Comparison of ENCODE assay signal across 8 cellular contexts in the genomic region with DNA sequence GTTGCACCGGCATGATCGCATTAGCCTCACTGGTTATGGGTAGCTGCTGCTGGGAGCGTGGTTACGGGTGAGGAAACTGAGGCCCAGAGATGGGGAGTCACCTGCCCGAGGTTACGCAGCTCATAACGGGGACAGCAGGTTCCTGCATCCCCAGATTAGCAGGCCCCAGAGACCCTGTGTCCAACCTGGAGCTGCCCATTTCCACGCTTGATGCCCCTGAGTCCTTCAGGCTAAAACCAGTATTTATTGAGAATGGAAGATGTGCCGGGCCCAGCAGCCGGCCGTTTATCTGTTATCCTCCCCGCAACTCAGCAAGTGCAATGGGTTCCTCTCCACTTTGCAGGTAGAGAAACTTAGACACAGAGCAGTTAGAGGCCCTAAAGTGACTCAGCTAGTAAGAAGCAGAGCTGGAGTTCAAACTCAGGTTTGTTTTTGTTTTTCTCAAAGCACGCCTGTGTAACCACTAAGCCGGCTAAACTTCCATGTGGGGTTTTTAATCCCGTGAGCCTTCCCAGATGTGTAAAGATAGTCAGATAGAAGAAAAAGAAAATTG. TPM values are rescaled to one million over a fixed set of nuclear protein-coding genes. Genes with fewer than 3 reads are reported as not detected.
DNase-seq lines count a peak whose midpoint lies in the region; ATAC-seq, FAIRE-seq and TF ChIP-seq lines count a peak whose summit lies in the region.

No MANE protein-coding gene starts in this region.

- H3K27ac ChIP-seq in ACC112 (ENCODE audit: low read depth, low read length) = peak overlapping the region; percentile 88; the same call in 1 of the 2 replicates
- peak overlapping the region; percentile 99 for H3K27ac ChIP-seq in SJCRH30
- H3K27ac ChIP-seq in effector memory CD4-positive, alpha-beta T cell (ENCODE audit: insufficient read depth, low read length, poor library complexity, severe bottlenecking) = peak overlapping the region; percentile 97
- peak overlapping the region; percentile 95 for H3K27ac ChIP-seq in muscle layer of colon (ENCODE audit: low read depth, low read length)

- no peak for DNase-seq in GM12864 (ENCODE audit: low read depth)
- peak; percentile 32 to 55 for DNase-seq in SJCRH30
- no peak for DNase-seq in effector memory CD4-positive, alpha-beta T cell
- no peak for DNase-seq in frontal cortex (ENCODE audit: low spot score in 2 of 2)
- DNase-seq in DMS79 (lab: John Stamatoyannopoulos, UW) = no peak

- FAIRE-seq in frontal cortex (lab: Jason Lieb, UNC) = no peak

- TF ChIP-seq CTCF in GM12864 (IDR thresholded peaks at IDR 0.05; ENCODE audit: low read depth, low read length, missing control alignments) = no peak

- H3K9me3 ChIP-seq in SJCRH30 (replicated peaks) (0 out of 2 replicates have a peak, but pooled peaks cover 3% of the 10 kb centered on the region), muscle layer of colon (ENCODE audit: low read length) (no peaks in the 10 kb centered on the region)
- no peaks in the 10 kb centered on the region for H3K9me3 ChIP-seq in effector memory CD4-positive, alpha-beta T cell (ENCODE audit: control insufficient read depth, low read length)

- H3K4me1 ChIP-seq in ACC112 (ENCODE audit: control insufficient read depth, insufficient read depth, low read length, unreplicated experiment) = peaks cover 23% of the 10 kb centered on the region
- peaks cover 19% of the 10 kb centered on the region for H3K4me1 ChIP-seq in SJCRH30
- H3K4me1 ChIP-seq in effector memory CD4-positive, alpha-beta T cell (ENCODE audit: control insufficient read depth, insufficient read depth, low read length, poor library complexity, severe bottlenecking) = peaks cover 10% of the 10 kb centered on the region
- H3K4me1 ChIP-seq in muscle layer of colon (ENCODE audit: insufficient read depth, low read length) = peaks cover 27% of the 10 kb centered on the region

- H3K79me2 ChIP-seq in ACC112 (ENCODE audit: control insufficient read depth, insufficient read depth, low read length, unreplicated experiment) = peaks cover 53% of the 10 kb centered on the region

- ATAC-seq in HG03045 (IDR thresholded peaks at IDR 0.05; ENCODE audit: unreplicated experiment) = peak; percentile 13

- H3K4me3 ChIP-seq in ACC112 (ENCODE audit: low read depth, low read length) (peak overlapping the region; percentile 86), GM12864 (ENCODE audit: low read depth, low read length) (peak overlapping the region; percentile 86), SJCRH30 (peak overlapping the region; percentile 89), muscle layer of colon (ENCODE audit: low read depth in 1 of 2, low read length in 2 of 2) (peak overlapping the region; percentile 87 to 95)
- peak overlapping the region; percentile 89 for H3K4me3 ChIP-seq in effector memory CD4-positive, alpha-beta T cell (ENCODE audit: insufficient read depth, low read depth, low read length, poor library complexity, severe bottlenecking)

- peak overlapping the region; percentile 96 for H2AFZ ChIP-seq in ACC112 (ENCODE audit: low read length, unreplicated experiment)

- H3K9ac ChIP-seq in muscle layer of colon (ENCODE audit: low read length) = peak overlapping the region; percentile 58

- H3K36me3 ChIP-seq in ACC112 (ENCODE audit: insufficient read depth, low read length) (no peaks in the 10 kb centered on the region), SJCRH30 (no peaks in the 10 kb centered on the region), muscle layer of colon (ENCODE audit: insufficient read depth, low read length) (peaks cover 3% of the 10 kb centered on the region)
- no peaks in the 10 kb centered on the region for H3K36me3 ChIP-seq in effector memory CD4-positive, alpha-beta T cell (ENCODE audit: control insufficient read depth, insufficient read depth, low read length)

- H3K27me3 ChIP-seq in ACC112 (ENCODE audit: insufficient read depth, low read length) = no peaks in the 10 kb centered on the region
- H3K27me3 ChIP-seq in SJCRH30 = no peaks in the 10 kb centered on the region
- H3K27me3 ChIP-seq in effector memory CD4-positive, alpha-beta T cell (replicated peaks; ENCODE audit: control insufficient read depth, insufficient read depth, low read length, poor library complexity, severe bottlenecking) = no peaks in the 10 kb centered on the region
- H3K27me3 ChIP-seq in muscle layer of colon (ENCODE audit: control insufficient read depth in 1 of 2, insufficient read depth in 2 of 2, low read length in 2 of 2) = no peaks in the 10 kb centered on the region

RNA-seq across cellular contexts. Expression of gene PFDN4, which starts 0.7 kb away (rescaled TPM):
- 129 and 168 TPM in 2 replicates for total RNA-seq in SJCRH30 (2014; rRNA removed; shearing (Covaris generic))
- total RNA-seq in frontal cortex = 234 TPM

RNA-seq across cellular contexts. Expression of gene CYP24A1, which starts 34.8 kb away (rescaled TPM):
- not detected in 2 replicates for total RNA-seq in SJCRH30 (2014; rRNA removed; shearing (Covaris generic))
- 0.41 TPM for total RNA-seq in frontal cortex

Comparison
In these comparisons a context has a peak if more than half of its experiments do, and no peak if none do; other contexts are left out.
1. DNase-seq: peak in SJCRH30 (2 of 2); none in GM12864 (single experiment), effector memory CD4-positive, alpha-beta T cell (0 of 3), frontal cortex (0 of 2) and DMS79 (single experiment).
2. Peak in every context shown above with its lines, with median percentiles within 50 percentile points of each other: H3K27ac ChIP-seq and H3K4me3 ChIP-seq.